ENCODE assay signal across 17 cellular contexts in genomic region chr3:155727836-155728235, GRCh38. TPM values are rescaled to one million over a fixed set of nuclear protein-coding genes. Genes with fewer than 3 reads are reported as not detected.
"Had no signal": no experiment of that assay in that cellular context is flagged by ENCODE, and none has a peak within 500 bp of the region (broad histone marks: within the 10 kb centered on the region; RNA-seq: fewer than 3 reads in every experiment).

No MANE protein-coding gene starts in this region.

- H3K27me3 ChIP-seq: colonic mucosa, heart left ventricle, neutrophil, tibial nerve had no signal

- ATAC-seq: heart left ventricle; naive thymus-derived CD4-positive, alpha-beta T cell; sciatic nerve; stimulated activated memory B cell treated with anti-CD40 and anti-IgM and Interleukin-4, amounts not matched to agents 10 μg/mL and 1 μg/mL and 100 μg/mL, for 72 hours had no signal

- H3K4me3 ChIP-seq: colonic mucosa, heart left ventricle, spleen, tibial nerve had no signal

- H3K27ac ChIP-seq: colonic mucosa, heart left ventricle, neutrophil, spleen, tibial nerve had no signal

- H3K36me3 ChIP-seq: colonic mucosa, heart left ventricle, neutrophil, spleen, tibial nerve had no signal

- DNase-seq: colonic mucosa; dermis blood vessel endothelial cell; endodermal cell; foreskin melanocyte; heart left ventricle; hippocampal formation; naive thymus-derived CD4-positive, alpha-beta T cell; spleen; stimulated activated CD4-positive, alpha-beta T cell treated with anti-CD3 and anti-CD28 coated beads, Interleukin-15, amount 100 ng/mL, for 24 hours; stimulated activated CD4-positive, alpha-beta T cell treated with anti-CD3 and anti-CD28 coated beads, Interleukin-1b, Interleukin-23, amount 100 ng/mL, for 48 hours; stimulated activated CD4-positive, alpha-beta T cell treated with anti-CD3 and anti-CD28 coated beads, Interleukin-4, amount 100 ng/mL, for 24 hours had no signal

- H3K4me1 ChIP-seq: colonic mucosa, heart left ventricle, spleen, tibial nerve had no signal

- H3K9me3 ChIP-seq: colonic mucosa, heart left ventricle, neutrophil, spleen, tibial nerve had no signal

RNA-seq across cellular contexts. Expression of gene PLCH1, which starts 17.0 kb away (rescaled TPM):
- total RNA-seq: dermis blood vessel endothelial cell, lung microvascular endothelial cell, mesenteric fat pad had no signal
